28 cellular contexts compared by ENCODE assay signal in genomic region chr21:46371204-46372013, GRCh38. TPM values are rescaled to one million over a fixed set of nuclear protein-coding genes. Genes with fewer than 3 reads are reported as not detected.
DNase-seq lines count a peak whose midpoint lies in the region; ATAC-seq and TF ChIP-seq lines count a peak whose summit lies in the region.
"Had no signal": no experiment of that assay in that cellular context is flagged by ENCODE, and none has a peak within 500 bp of the region (broad histone marks: within the 10 kb centered on the region; RNA-seq: fewer than 3 reads in every experiment).

No MANE protein-coding gene starts in this region.

- H2AK5ac ChIP-seq in trophoblast cell (ENCODE audit: low read length) = no peak overlapping the region

- no peaks in the 10 kb centered on the region for H3K9me3 Mint-ChIP-seq in central memory CD8-positive, alpha-beta T cell
- H3K9me3 Mint-ChIP-seq: activated CD4-positive, alpha-beta memory T cell treated with anti-CD3 and anti-CD28 coated beads, Interleukin-2, amount 10 ng/mL, durations not matched to agents 7 days and 5 days; activated naive CD4-positive, alpha-beta T cell treated with anti-CD3 and anti-CD28 coated beads for 36 hours; brain; GM23338; neural crest cell had no signal

- no peaks in the 10 kb centered on the region for H3K27me3 Mint-ChIP-seq in central memory CD8-positive, alpha-beta T cell
- H3K27me3 Mint-ChIP-seq: activated CD4-positive, alpha-beta memory T cell treated with anti-CD3 and anti-CD28 coated beads, Interleukin-2, amount 10 ng/mL, durations not matched to agents 7 days and 5 days; brain had no signal

- in situ Hi-C loops in GM13977 (cut with MboI; ENCODE audit: low pct_unique_long_range_greater_than_20kb, low sequenced_read_pairs, unreplicated experiment) = no loop called here

- no peaks in the 10 kb centered on the region for H3K4me1 ChIP-seq in DND-41 (ENCODE audit: insufficient read depth, low read length)
- H3K4me1 ChIP-seq in trophoblast cell (ENCODE audit: control insufficient read depth in 1 of 2, insufficient read depth in 2 of 2, low read length in 2 of 2) = no peaks in the 10 kb centered on the region
- peaks cover 13% of the 10 kb centered on the region for H3K4me1 ChIP-seq in effector memory CD4-positive, alpha-beta T cell (ENCODE audit: control insufficient read depth, insufficient read depth, low read length, poor library complexity, severe bottlenecking)
- H3K4me1 ChIP-seq: esophagus muscularis mucosa, parathyroid adenoma, uterus had no signal

- no peak overlapping the region for H3K4ac ChIP-seq in trophoblast cell (ENCODE audit: low read depth, low read length)

- H3K9me3 ChIP-seq in DND-41 (ENCODE audit: insufficient read depth, low read length, severe bottlenecking) = no peaks in the 10 kb centered on the region
- H3K9me3 ChIP-seq in trophoblast cell (ENCODE audit: insufficient read depth, low read depth, low read length) = peaks cover 8% of the 10 kb centered on the region
- no peaks in the 10 kb centered on the region for H3K9me3 ChIP-seq in effector memory CD4-positive, alpha-beta T cell (ENCODE audit: control insufficient read depth, low read length)
- H3K9me3 ChIP-seq: esophagus muscularis mucosa, thoracic aorta, uterus had no signal

- H3K23ac ChIP-seq in trophoblast cell (ENCODE audit: low read length) = no peak overlapping the region

- H3K9ac ChIP-seq in DND-41 (ENCODE audit: low read depth, low read length) (no peak overlapping the region), trophoblast cell (ENCODE audit: low read length) (no peak overlapping the region)
- H3K9ac ChIP-seq: parathyroid adenoma had no signal

- ATAC-seq in DND-41 (ENCODE audit: insufficient read depth, low read depth) = no peak
- no peak for ATAC-seq in central memory CD8-positive, alpha-beta T cell (replicated peaks; ENCODE audit: extremely low read depth, poor library complexity, severe bottlenecking)
- ATAC-seq: GM23338; PC-3; stimulated activated naive CD8-positive, alpha-beta T cell treated with anti-CD3 and anti-CD28 coated beads, Interleukin-15, Interleukin-2, amounts not matched to agents 100 U/mL and 50 U/mL, for 24 hours had no signal

- H4K12ac ChIP-seq in trophoblast cell (ENCODE audit: low read depth, low read length) = no peak overlapping the region

- WGBS in trophoblast cell (ENCODE audit: extremely low coverage, insufficient coverage, insufficient read length) = no CpG with 5 or more reads among the region's 16 CpGs

- H3K27ac ChIP-seq in DND-41 (ENCODE audit: low read length) = no peak overlapping the region
- no peak overlapping the region for H3K27ac ChIP-seq in trophoblast cell (ENCODE audit: low read depth, low read length)
- no peak overlapping the region for H3K27ac ChIP-seq in effector memory CD4-positive, alpha-beta T cell (ENCODE audit: insufficient read depth, low read length, poor library complexity, severe bottlenecking)
- H3K27ac ChIP-seq: esophagus muscularis mucosa, hepatocyte, parathyroid adenoma, thoracic aorta, uterus had no signal

- peaks cover 21% of the 10 kb centered on the region for H3K4me1 Mint-ChIP-seq in central memory CD8-positive, alpha-beta T cell
- H3K4me1 Mint-ChIP-seq: GM23338, neural crest cell had no signal

- H2BK5ac ChIP-seq in trophoblast cell (ENCODE audit: low read depth, low read length, poor library complexity) = no peak overlapping the region

- TF ChIP-seq CTCF in DND-41 (IDR thresholded peaks at IDR 0.05; ENCODE audit: borderline replicate concordance, extremely low read depth, low read length, poor library complexity, severe bottlenecking) (peak; percentile 1), GM13977 (IDR thresholded peaks at IDR 0.05; ENCODE audit: extremely low read depth, insufficient read depth, missing control alignments) (no peak), GM10266 (IDR thresholded peaks at IDR 0.05; ENCODE audit: control insufficient read depth, insufficient read depth, low read depth, missing control alignments) (no peak)

- H4K8ac ChIP-seq in trophoblast cell (ENCODE audit: low read depth, low read length) = no peak overlapping the region

- H3K79me1 ChIP-seq in trophoblast cell (ENCODE audit: low read length) = no peaks in the 10 kb centered on the region

- no peak overlapping the region for H2AFZ ChIP-seq in DND-41 (ENCODE audit: low read depth, low read length)
- H2AFZ ChIP-seq in trophoblast cell (ENCODE audit: insufficient read depth, low read length, poor library complexity) = no peak overlapping the region
- H2AFZ ChIP-seq: GM23338, hepatocyte, parathyroid adenoma had no signal

- no peak overlapping the region for H3K4me3 ChIP-seq in DND-41 (ENCODE audit: low read depth in 1 of 2, low read length in 2 of 2)
- peak overlapping the region; percentile 21 for H3K4me3 ChIP-seq in trophoblast cell (ENCODE audit: low read depth, low read length)
- H3K4me3 ChIP-seq in effector memory CD4-positive, alpha-beta T cell (ENCODE audit: insufficient read depth, low read depth, low read length, poor library complexity, severe bottlenecking) = no peak overlapping the region
- H3K4me3 ChIP-seq: esophagus muscularis mucosa, GM23338, hepatocyte, lung, thoracic aorta, uterus had no signal

- peaks cover 11% of the 10 kb centered on the region for H3K36me3 Mint-ChIP-seq in central memory CD8-positive, alpha-beta T cell (ENCODE audit: insufficient read depth)

- H2BK12ac ChIP-seq in trophoblast cell (ENCODE audit: low read length) = no peak overlapping the region

- H3K79me2 ChIP-seq in DND-41 (ENCODE audit: insufficient read depth, low read length) (peaks cover 85% of the 10 kb centered on the region), trophoblast cell (ENCODE audit: control insufficient read depth, insufficient read depth, low read length, poor library complexity) (no peaks in the 10 kb centered on the region)

- no peak for DNase-seq in DND-41
- DNase-seq in GM13977 (ENCODE audit: low spot score) = peak; percentile 64
- DNase-seq in central memory CD8-positive, alpha-beta T cell (ENCODE audit: low spot score in 2 of 2) = no peak
- no peak for DNase-seq in trophoblast cell
- no peak for DNase-seq in kidney tubule cell (ENCODE audit: low spot score)
- DNase-seq in effector memory CD4-positive, alpha-beta T cell = no peak
- no peak for DNase-seq in GM10266 (ENCODE audit: extremely low spot score)
- DNase-seq: ACHN; activated CD4-positive, alpha-beta memory T cell treated with anti-CD3 and anti-CD28 coated beads, Interleukin-2, amount 10 ng/mL, durations not matched to agents 7 days and 5 days; activated naive CD4-positive, alpha-beta T cell treated with anti-CD3 and anti-CD28 coated beads for 36 hours; cerebellar nuclear complex; DMS 273 treated with DMSO at 0.1 percent for 48 hours; foreskin melanocyte; NCI-H2081; NCI-H526 treated with DMSO at 0.1 percent for 48 hours; NK-92 treated with Interleukin-12 subunit alpha and Interleukin-12 subunit beta, amount 100 ng/mL, for 24 hours; PC-3; small intestine; stimulated activated naive CD8-positive, alpha-beta T cell treated with anti-CD3 and anti-CD28 coated beads, Interleukin-15, Interleukin-2, amounts not matched to agents 100 U/mL and 50 U/mL, for 24 hours; uterus had no signal

- H4K91ac ChIP-seq in trophoblast cell (ENCODE audit: low read depth, low read length) = no peak overlapping the region

- H3K4me3 Mint-ChIP-seq in central memory CD8-positive, alpha-beta T cell = no peak overlapping the region
- H3K4me3 Mint-ChIP-seq: activated CD4-positive, alpha-beta memory T cell treated with anti-CD3 and anti-CD28 coated beads, Interleukin-2, amount 10 ng/mL, durations not matched to agents 7 days and 5 days; activated naive CD4-positive, alpha-beta T cell treated with anti-CD3 and anti-CD28 coated beads for 36 hours; brain; GM23338; neural crest cell had no signal

- H3K18ac ChIP-seq in trophoblast cell (ENCODE audit: low read length) = no peak overlapping the region

- H3K14ac ChIP-seq in trophoblast cell (ENCODE audit: low read length) = no peak overlapping the region

- H3K36me3 ChIP-seq in DND-41 (ENCODE audit: insufficient read depth, low read length) (peaks cover 80% of the 10 kb centered on the region), trophoblast cell (ENCODE audit: control insufficient read depth in 1 of 2, insufficient read depth in 2 of 2, low read length in 2 of 2) (peaks cover 30 to 37% of the 10 kb centered on the region in 2 experiments)
- H3K36me3 ChIP-seq in effector memory CD4-positive, alpha-beta T cell (ENCODE audit: control insufficient read depth, insufficient read depth, low read length) = peaks cover 7% of the 10 kb centered on the region
- H3K36me3 ChIP-seq: uterus had no signal

- H3K4me2 ChIP-seq in DND-41 (ENCODE audit: insufficient read depth, low read length) (no peak overlapping the region), trophoblast cell (ENCODE audit: low read length) (no peak overlapping the region)
- H3K4me2 ChIP-seq: GM23338, hepatocyte had no signal

- peaks cover 62% of the 10 kb centered on the region for H4K20me1 ChIP-seq in DND-41 (ENCODE audit: insufficient read depth, low read length)

- H2BK120ac ChIP-seq in trophoblast cell (ENCODE audit: insufficient read depth, low read length, poor library complexity) = no peak overlapping the region

- H3K27me3 ChIP-seq in DND-41 (ENCODE audit: insufficient read depth, low read length, poor library complexity) = no peaks in the 10 kb centered on the region
- no peaks in the 10 kb centered on the region for H3K27me3 ChIP-seq in trophoblast cell (ENCODE audit: insufficient read depth, low read length)
- H3K27me3 ChIP-seq in effector memory CD4-positive, alpha-beta T cell (replicated peaks; ENCODE audit: control insufficient read depth, insufficient read depth, low read length, poor library complexity, severe bottlenecking) = no peaks in the 10 kb centered on the region
- H3K27me3 ChIP-seq: esophagus muscularis mucosa, hepatocyte, uterus had no signal

- peak overlapping the region; percentile 59 for H3K27ac Mint-ChIP-seq in central memory CD8-positive, alpha-beta T cell (ENCODE audit: low read depth)
- H3K27ac Mint-ChIP-seq: activated CD4-positive, alpha-beta memory T cell treated with anti-CD3 and anti-CD28 coated beads, Interleukin-2, amount 10 ng/mL, durations not matched to agents 7 days and 5 days; activated naive CD4-positive, alpha-beta T cell treated with anti-CD3 and anti-CD28 coated beads for 36 hours; GM23338 had no signal

RNA-seq across cellular contexts. Expression of gene PCNT, which starts 47.5 kb away (rescaled TPM):
- polyA plus RNA-seq in trophoblast cell (2013) = 17.0 and 19.0 TPM in 2 replicates

RNA-seq across cellular contexts. Expression of gene C21orf58, which starts 47.7 kb away (rescaled TPM):
- 7.0 and 7.4 TPM in 2 replicates for polyA plus RNA-seq in trophoblast cell (2013)
